In genomic region chr14:34046799-34047520, GRCh38 we compare ENCODE assay signal across 8 cellular contexts.
"Had no signal": no experiment of that assay in that cellular context is flagged by ENCODE, and none has a peak within 500 bp of the region (broad histone marks: within the 10 kb centered on the region; RNA-seq: fewer than 3 reads in every experiment).

No MANE protein-coding gene starts in this region.

- H3K27ac ChIP-seq: colonic mucosa, ovary had no signal

- H3K4me1 ChIP-seq: colonic mucosa had no signal

- DNase-seq: activated gamma-delta T cell treated with Interleukin-2 at 50 U/mL for 16 hours; activated T-cell treated with anti-CD3 and anti-CD28 coated beads, Interleukin-2, amount 50 U/mL, for 1 hour; caudate nucleus; colonic mucosa; foreskin melanocyte; ovary; stimulated activated CD4-positive, alpha-beta T cell treated with anti-CD3 and anti-CD28 coated beads, Interleukin-2, amount 100 ng/mL, for 48 hours; stimulated activated naive CD4-positive, alpha-beta T cell treated with Interleukin-2 at 50 U/mL for 16 hours had no signal

- H3K9me3 ChIP-seq: colonic mucosa, ovary had no signal

- H3K27me3 ChIP-seq: colonic mucosa, ovary had no signal

- H3K4me3 ChIP-seq: colonic mucosa, ovary had no signal

- H3K36me3 ChIP-seq: colonic mucosa, ovary had no signal
